In the genomic region with DNA sequence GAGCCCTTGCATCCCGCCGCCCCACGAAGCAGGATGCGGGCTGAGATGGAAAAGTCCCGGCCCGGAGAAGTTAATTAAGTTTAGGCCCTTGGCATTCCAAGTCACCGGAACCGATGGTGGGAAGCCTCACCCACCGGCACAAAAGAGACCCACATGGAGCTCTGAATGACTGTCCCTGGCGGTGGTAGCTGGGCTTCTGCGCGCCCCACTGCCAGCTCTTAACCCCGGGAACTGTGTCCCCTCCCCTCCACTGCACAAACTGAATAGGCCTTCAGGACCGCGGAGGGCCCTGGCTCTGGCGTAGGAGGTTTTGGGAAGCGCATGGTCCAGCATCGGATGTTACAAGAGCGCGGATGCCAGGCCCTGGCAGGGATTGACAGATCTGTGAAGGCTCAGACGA, we compare ENCODE assay signal across 19 cellular contexts.
"Had no signal": no experiment of that assay in that cellular context is flagged by ENCODE, and none has a peak within 500 bp of the region (broad histone marks: within the 10 kb centered on the region; RNA-seq: fewer than 3 reads in every experiment).

No MANE protein-coding gene starts in this region.

- DNase-seq: activated CD8-positive, alpha-beta memory T cell treated with anti-CD3 and anti-CD28 coated beads for 24 hours; activated CD8-positive, alpha-beta memory T cell treated with anti-CD3 and anti-CD28 coated beads, Interleukin-2, amount 50 U/mL, for 4 hours; activated T-cell treated with anti-CD3 and anti-CD28 coated beads, Interleukin-2, amount 50 U/mL, for 24 hours; effector CD8-positive, alpha-beta T cell; erythroblast; foreskin melanocyte; mesenchymal stem cell; right lobe of liver; stimulated activated CD4-positive, alpha-beta T cell treated with anti-CD3 and anti-CD28 coated beads, Interleukin-1b, Interleukin-23, amount 100 ng/mL, for 48 hours; stimulated activated naive CD8-positive, alpha-beta T cell treated with anti-CD3 and anti-CD28 coated beads, Interleukin-15, amount 100 ng/mL, for 72 hours; T-helper 1 cell; tibial artery; WERI-Rb-1 had no signal

- H3K9ac ChIP-seq: parathyroid adenoma had no signal

- H3K4me1 ChIP-seq: ascending aorta, parathyroid adenoma, right lobe of liver had no signal

- H3K27me3 ChIP-seq: ascending aorta, right lobe of liver, tibial artery had no signal

- H3K4me3 ChIP-seq: ascending aorta, right lobe of liver, skin epidermis, tibial artery had no signal

- H2AFZ ChIP-seq: parathyroid adenoma had no signal

- H3K27ac ChIP-seq: ascending aorta, parathyroid adenoma, right lobe of liver, skin epidermis, tibial artery, WERI-Rb-1 had no signal

- H3K9me3 ChIP-seq: ascending aorta, right lobe of liver, tibial artery had no signal

- H3K79me2 ChIP-seq: parathyroid adenoma had no signal

- H3K36me3 ChIP-seq: ascending aorta, right lobe of liver, tibial artery, WERI-Rb-1 had no signal

- ATAC-seq: activated naive CD4-positive, alpha-beta T cell treated with anti-CD3 and anti-CD28 coated beads, Interleukin-2, amount 50 U/mL, for 72 hours; activated T-helper 17 cell treated with anti-CD3 and anti-CD28 coated beads, Interleukin-2, amount 50 U/mL, for 72 hours; right lobe of liver; stimulated activated effector memory CD8-positive, alpha-beta T cell treated with anti-CD3 and anti-CD28 coated beads, Interleukin-12 subunit alpha, Interleukin-12 subunit beta, amount 100 ng/mL, for 72 hours; stimulated activated naive CD8-positive, alpha-beta T cell treated with anti-CD3 and anti-CD28 coated beads, Interleukin-15, amount 100 ng/mL, for 72 hours had no signal
